ENCODE assay signal across 10 cellular contexts in genomic region chr2:43018179-43019024, GRCh38.
DNase-seq lines count a peak whose midpoint lies in the region; ATAC-seq and TF ChIP-seq lines count a peak whose summit lies in the region.
"Had no signal": no experiment of that assay in that cellular context is flagged by ENCODE, and none has a peak within 500 bp of the region (broad histone marks: within the 10 kb centered on the region; RNA-seq: fewer than 3 reads in every experiment).

No MANE protein-coding gene starts in this region.

- no peak overlapping the region for H3K4me3 ChIP-seq in foreskin fibroblast (ENCODE audit: low read depth in 1 of 2, low read length in 2 of 2)

- no peaks in the 10 kb centered on the region for H3K4me1 Mint-ChIP-seq in stimulated activated naive B cell treated with anti-CD40 and anti-IgM and Interleukin-4, amounts not matched to agents 10 μg/mL and 1 μg/mL and 100 μg/mL, for 72 hours

- H3K36me3 Mint-ChIP-seq in stimulated activated naive B cell treated with anti-CD40 and anti-IgM and Interleukin-4, amounts not matched to agents 10 μg/mL and 1 μg/mL and 100 μg/mL, for 72 hours = peaks cover 9 to 13% of the 10 kb centered on the region in 2 donors

- TF ChIP-seq CTCF in foreskin fibroblast (IDR thresholded peaks at IDR 0.05; ENCODE audit: low read depth, low read length) (no peak), omental fat pad (IDR thresholded peaks at IDR 0.05) (no peak)

- ATAC-seq in omental fat pad (ENCODE audit: low FRiP score) = peak; percentile 97
- ATAC-seq in stimulated activated naive B cell treated with anti-CD40 and anti-IgM and Interleukin-4, amounts not matched to agents 10 μg/mL and 1 μg/mL and 100 μg/mL, for 72 hours (replicated peaks) = no peak

- no peak overlapping the region for H3K27ac Mint-ChIP-seq in stimulated activated naive B cell treated with anti-CD40 and anti-IgM and Interleukin-4, amounts not matched to agents 10 μg/mL and 1 μg/mL and 100 μg/mL, for 72 hours

- H3K9me3 Mint-ChIP-seq in stimulated activated naive B cell treated with anti-CD40 and anti-IgM and Interleukin-4, amounts not matched to agents 10 μg/mL and 1 μg/mL and 100 μg/mL, for 72 hours = peaks cover 8 to 10% of the 10 kb centered on the region in 2 donors

- no peaks in the 10 kb centered on the region for H3K27me3 Mint-ChIP-seq in stimulated activated naive B cell treated with anti-CD40 and anti-IgM and Interleukin-4, amounts not matched to agents 10 μg/mL and 1 μg/mL and 100 μg/mL, for 72 hours

- no peak overlapping the region for H3K4me3 Mint-ChIP-seq in stimulated activated naive B cell treated with anti-CD40 and anti-IgM and Interleukin-4, amounts not matched to agents 10 μg/mL and 1 μg/mL and 100 μg/mL, for 72 hours

- DNase-seq in AML-193 (lab: John Stamatoyannopoulos, UW) (peak; percentile 90 to 93), SIG-M5 (lab: John Stamatoyannopoulos, UW) (peak; percentile 35), foreskin fibroblast (peak; percentile 90 to 94), omental fat pad (ENCODE audit: low spot score) (peak; percentile 79), retina (no peak), activated gamma-delta T cell treated with Interleukin-2 at 50 U/mL for 16 hours (no peak), GOT3 (lab: John Stamatoyannopoulos, UW) (no peak)
- DNase-seq in stimulated activated naive B cell treated with anti-CD40 and anti-IgM and Interleukin-4, amounts not matched to agents 10 μg/mL and 1 μg/mL and 100 μg/mL, for 72 hours = no peak
- DNase-seq: cortex of kidney, NCI-H1048 had no signal

Comparison
In these comparisons a context has a peak if more than half of its experiments do, and no peak if none do; other contexts are left out.
1. DNase-seq: peak in AML-193 (2 of 2), SIG-M5 (single experiment), foreskin fibroblast (2 of 2) and omental fat pad (single experiment); none in retina (single experiment), activated gamma-delta T cell treated with Interleukin-2 at 50 U/mL for 16 hours (single experiment), stimulated activated naive B cell treated with anti-CD40 and anti-IgM and Interleukin-4, amounts not matched to agents 10 μg/mL and 1 μg/mL and 100 μg/mL, for 72 hours (single experiment) and GOT3 (single experiment).